In genomic region chr7:6639627-6640026, GRCh38 we compare ENCODE assay signal across 14 cellular contexts. TPM values are rescaled to one million over a fixed set of nuclear protein-coding genes. Genes with fewer than 3 reads are reported as not detected.
DNase-seq lines count a peak whose midpoint lies in the region; ATAC-seq and TF ChIP-seq lines count a peak whose summit lies in the region.
"Had no signal": no experiment of that assay in that cellular context is flagged by ENCODE, and none has a peak within 500 bp of the region (broad histone marks: within the 10 kb centered on the region; RNA-seq: fewer than 3 reads in every experiment).

No MANE protein-coding gene starts in this region.

- H2BK120ac ChIP-seq in H9 (ENCODE audit: low read depth, low read length, poor library complexity, severe bottlenecking) = no peak overlapping the region

- H4K8ac ChIP-seq in H9 (replicated peaks; ENCODE audit: insufficient read length, low read depth, low read length) = no peak overlapping the region

- H3K27me3 ChIP-seq in CD4-positive, CD25-positive, alpha-beta regulatory T cell (ENCODE audit: control insufficient read depth, insufficient read depth, low read length) = no peaks in the 10 kb centered on the region
- H3K27me3 ChIP-seq in H9 (ENCODE audit: insufficient read depth, low read length) = no peaks in the 10 kb centered on the region
- no peaks in the 10 kb centered on the region for H3K27me3 ChIP-seq in neural cell (ENCODE audit: insufficient read depth, low read depth, low read length)
- no peaks in the 10 kb centered on the region for H3K27me3 ChIP-seq in left ventricle myocardium inferior (ENCODE audit: low read depth)
- H3K27me3 ChIP-seq: adrenal gland, vagina had no signal

- peak overlapping the region; percentile 78 to 92 (median 85) for H3K4me3 Mint-ChIP-seq in CD4-positive, CD25-positive, alpha-beta regulatory T cell
- peak overlapping the region in 1 of 2 experiments; percentile 35; a peak in 2 of 5 replicates for H3K4me3 Mint-ChIP-seq in H9
- no peak overlapping the region for H3K4me3 Mint-ChIP-seq in chondrocyte (ENCODE audit: unreplicated experiment)

- no peaks in the 10 kb centered on the region for H3K79me1 ChIP-seq in H9 (ENCODE audit: insufficient read depth, low read depth, low read length, poor library complexity, severe bottlenecking)

- no peaks in the 10 kb centered on the region for H3K27me3 Mint-ChIP-seq in CD4-positive, CD25-positive, alpha-beta regulatory T cell
- H3K27me3 Mint-ChIP-seq in H9 (ENCODE audit: low read depth) (no peaks in the 10 kb centered on the region), chondrocyte (ENCODE audit: low read depth) (no peaks in the 10 kb centered on the region)

- no peak overlapping the region for H2BK12ac ChIP-seq in H9 (ENCODE audit: insufficient read length, low read depth, low read length)

- no peaks in the 10 kb centered on the region for H4K20me1 ChIP-seq in H9 (ENCODE audit: control insufficient read depth, insufficient read depth, insufficient read length)
- no peaks in the 10 kb centered on the region for H4K20me1 ChIP-seq in neural cell (ENCODE audit: insufficient read depth)

- H3K36me3 Mint-ChIP-seq in CD4-positive, CD25-positive, alpha-beta regulatory T cell = peaks cover 14% of the 10 kb centered on the region
- H3K36me3 Mint-ChIP-seq in H9 (ENCODE audit: insufficient read depth in 1 of 3, low read depth in 3 of 3) (peaks cover 4 to 35% (median 16%) of the 10 kb centered on the region in 3 experiments; a peak in 5 of 7 replicates), chondrocyte (ENCODE audit: low read depth) (peaks cover 9% of the 10 kb centered on the region)

- H3K9me3 ChIP-seq in CD4-positive, CD25-positive, alpha-beta regulatory T cell (ENCODE audit: control insufficient read depth in 2 of 2, low read length in 2 of 2) = no peaks in the 10 kb centered on the region
- H3K9me3 ChIP-seq in H9 (ENCODE audit: control insufficient read depth, low read depth, low read length) (no peaks in the 10 kb centered on the region), neural cell (ENCODE audit: low read length) (no peaks in the 10 kb centered on the region), left ventricle myocardium inferior (replicated peaks) (no peaks in the 10 kb centered on the region)
- H3K9me3 ChIP-seq: adrenal gland, vagina had no signal

- WGBS in H9 (ENCODE audit: extremely low coverage, insufficient read length, low lambda C conversion rate) = no CpG with 5 or more reads among the region's 11 CpGs

- H3K9ac ChIP-seq in H9 (ENCODE audit: extremely low read depth, insufficient read length, low read length) (no peak overlapping the region), neural cell (ENCODE audit: low read length) (no peak overlapping the region)

- no peak overlapping the region for H2BK5ac ChIP-seq in H9 (ENCODE audit: insufficient read length, low read length)

- no peak overlapping the region for H4K5ac ChIP-seq in H9 (ENCODE audit: insufficient read length, low read depth, low read length)

- H4K91ac ChIP-seq in H9 (ENCODE audit: insufficient read length, low read depth, low read length) = no peak overlapping the region

- H2AFZ ChIP-seq in H9 (ENCODE audit: low read length) = no peak overlapping the region
- H2AFZ ChIP-seq in neural cell (ENCODE audit: low read depth, low read length) = no peak overlapping the region

- H3K18ac ChIP-seq in H9 (ENCODE audit: insufficient read length, low read depth, low read length) = no peak overlapping the region

- TF ChIP-seq RAD21 in neural cell (conservative IDR thresholded peaks at IDR 0.05) = no peak

- H3K79me2 ChIP-seq in H9 (ENCODE audit: insufficient read depth, low read length) (no peaks in the 10 kb centered on the region), neural cell (replicated peaks; ENCODE audit: insufficient read depth, low read length) (peaks cover 31% of the 10 kb centered on the region)

- H3K4ac ChIP-seq in H9 (ENCODE audit: low read depth, low read length) = no peak overlapping the region

- H3K4me2 ChIP-seq in H9 (ENCODE audit: insufficient read depth, insufficient read length, low read length) (no peak overlapping the region), neural cell (ENCODE audit: low read length) (no peak overlapping the region)

- no peaks in the 10 kb centered on the region for H3F3A ChIP-seq in neural cell (ENCODE audit: insufficient read depth, low read length, poor library complexity, severe bottlenecking)

- H3K27ac ChIP-seq in CD4-positive, CD25-positive, alpha-beta regulatory T cell (ENCODE audit: insufficient read depth, low read length, poor library complexity, severe bottlenecking) = no peak overlapping the region
- H3K27ac ChIP-seq in H9 (ENCODE audit: insufficient read length, low read depth, low read length) (no peak overlapping the region), neural cell (ENCODE audit: low read length) (no peak overlapping the region), left ventricle myocardium inferior (replicated peaks) (no peak overlapping the region)
- H3K27ac ChIP-seq: adrenal gland, C4-2B, vagina had no signal

- H3T11ph ChIP-seq in H9 (ENCODE audit: low read length) = no peak overlapping the region

- H3K4me3 ChIP-seq in CD4-positive, CD25-positive, alpha-beta regulatory T cell (ENCODE audit: low read depth, low read length) = no peak overlapping the region
- H3K4me3 ChIP-seq in neural cell (ENCODE audit: low read length) (peak overlapping the region; percentile 91), left ventricle myocardium inferior (no peak overlapping the region)
- H3K4me3 ChIP-seq: adrenal gland, vagina had no signal

- peaks cover 23% of the 10 kb centered on the region for H3K4me1 ChIP-seq in CD4-positive, CD25-positive, alpha-beta regulatory T cell (ENCODE audit: control insufficient read depth, insufficient read depth, low read length, poor library complexity, severe bottlenecking)
- no peaks in the 10 kb centered on the region; the same call in 1 of the 2 replicates for H3K4me1 ChIP-seq in H9 (ENCODE audit: insufficient read depth, low read length)
- H3K4me1 ChIP-seq in left ventricle myocardium inferior = peaks cover 38% of the 10 kb centered on the region

- peaks cover 0 to 35% (median 20%) of the 10 kb centered on the region in 4 donors for H3K4me1 Mint-ChIP-seq in CD4-positive, CD25-positive, alpha-beta regulatory T cell
- H3K4me1 Mint-ChIP-seq in H9 (peaks cover 18 to 20% of the 10 kb centered on the region in 2 experiments), chondrocyte (ENCODE audit: low read depth) (peaks cover 28% of the 10 kb centered on the region)

- H3K14ac ChIP-seq in H9 (ENCODE audit: insufficient read depth, low read length) = no peak overlapping the region

- H3K9me3 Mint-ChIP-seq in CD4-positive, CD25-positive, alpha-beta regulatory T cell = no peaks in the 10 kb centered on the region
- H3K9me3 Mint-ChIP-seq in H9 (no peaks in the 10 kb centered on the region), chondrocyte (ENCODE audit: low read depth) (no peaks in the 10 kb centered on the region)

- H3K36me3 ChIP-seq in CD4-positive, CD25-positive, alpha-beta regulatory T cell (ENCODE audit: control insufficient read depth, insufficient read depth, low read length) = peaks cover 37% of the 10 kb centered on the region
- H3K36me3 ChIP-seq in neural cell (ENCODE audit: insufficient read depth, low read length) (no peaks in the 10 kb centered on the region), left ventricle myocardium inferior (peaks cover 45% of the 10 kb centered on the region)

- no peak for TF ChIP-seq EP300 in neural cell (conservative IDR thresholded peaks at IDR 0.05; ENCODE audit: poor library complexity, severe bottlenecking)

- H3K56ac ChIP-seq in H9 (ENCODE audit: insufficient read length, low read depth, low read length) = no peak overlapping the region

- H3K23ac ChIP-seq in H9 (ENCODE audit: insufficient read length, low read depth, low read length) = no peak overlapping the region

- peak overlapping the region in 2 of 3 donors; percentile 85 to 94 for H3K27ac Mint-ChIP-seq in CD4-positive, CD25-positive, alpha-beta regulatory T cell
- peak overlapping the region in 2 of 3 experiments; percentile 45 to 73; a peak in 1 of 7 replicates for H3K27ac Mint-ChIP-seq in H9
- peak overlapping the region; percentile 2 for H3K27ac Mint-ChIP-seq in chondrocyte (ENCODE audit: unreplicated experiment)

- no peak for ATAC-seq in CD4-positive, CD25-positive, alpha-beta regulatory T cell (ENCODE audit: low read depth in 2 of 2)
- no peak for ATAC-seq in Right ventricle myocardium superior (ENCODE audit: poor library complexity)

- DNase-seq in CD4-positive, CD25-positive, alpha-beta regulatory T cell = no peak
- DNase-seq in H9 (no peak), chondrocyte (ENCODE audit: low spot score) (no peak), Right ventricle myocardium superior (no peak), left ventricle myocardium inferior (no peak), germinal center (ENCODE audit: low spot score) (no peak)
- DNase-seq: adrenal gland; KG1; NCI-H1417 treated with DMSO at 0.1 percent for 48 hours; NK-92 treated with Interleukin-12 subunit alpha and Interleukin-12 subunit beta, amount 100 ng/mL, for 24 hours; posterior cingulate gyrus had no signal

- no peak overlapping the region for H2BK20ac ChIP-seq in H9 (ENCODE audit: low read depth, low read length, poor library complexity, severe bottlenecking)

- H3K9me2 ChIP-seq in neural cell (ENCODE audit: insufficient read depth, low read length) = no peaks in the 10 kb centered on the region

- no peak overlapping the region for H2BK15ac ChIP-seq in H9 (ENCODE audit: low read depth, low read length)

- no peak for TF ChIP-seq CTCF in H9 (conservative IDR thresholded peaks at IDR 0.05)
- no peak for TF ChIP-seq CTCF in chondrocyte (IDR thresholded peaks at IDR 0.05)
- TF ChIP-seq CTCF in neural cell (IDR thresholded peaks at IDR 0.05; ENCODE audit: poor library complexity, severe bottlenecking) = no peak
- no peak for TF ChIP-seq CTCF in left ventricle myocardium inferior (IDR thresholded peaks at IDR 0.05; ENCODE audit: borderline replicate concordance)

- H2AK5ac ChIP-seq in H9 (ENCODE audit: insufficient read length, low read length) = no peak overlapping the region

- H3K23me2 ChIP-seq in H9 (ENCODE audit: insufficient read length, low read depth, low read length, poor library complexity, severe bottlenecking) = peaks cover 10% of the 10 kb centered on the region

- intact Hi-C loops in Right ventricle myocardium superior (cut with DNase I) (no loop called here), left ventricle myocardium inferior (cut with micrococcal nuclease) (no loop called here)

RNA-seq across cellular contexts. Expression of gene ZNF316, which starts 2.5 kb away (rescaled TPM):
- 51.6 TPM for total RNA-seq in CD4-positive, CD25-positive, alpha-beta regulatory T cell
- 1 to 10 TPM in 2 of 4 donors, under 1 TPM in 2; 0.81 to 1.5 (median 0.98) TPM for polyA plus RNA-seq in CD4-positive, CD25-positive, alpha-beta regulatory T cell
- total RNA-seq in H9 (2021) (22.2 and 23.4 TPM in 2 replicates), chondrocyte (26.0 to 32.5 TPM (median 28.9 TPM) in 3 replicates), Right ventricle myocardium superior (16.2 TPM), left ventricle myocardium inferior (17.7 TPM)
- polyA plus RNA-seq in neural cell = 22.2 and 31.6 TPM in 2 replicates
- 32.5 and 43.3 TPM in 2 replicates for polyA minus RNA-seq in neural cell

RNA-seq across cellular contexts. Expression of gene ZNF853, which starts 24.2 kb away (rescaled TPM):
- total RNA-seq in CD4-positive, CD25-positive, alpha-beta regulatory T cell = 0.96 TPM
- polyA plus RNA-seq in CD4-positive, CD25-positive, alpha-beta regulatory T cell = 1 to 10 TPM in 1 of 4 donors, under 1 TPM in 3; 0.26 to 1.3 (median 0.71) TPM
- 9.3 and 9.6 TPM in 2 replicates for total RNA-seq in H9 (2021)
- total RNA-seq in chondrocyte = 13.4 to 16.2 TPM (median 15.1 TPM) in 3 replicates
- 8.7 and 12.9 TPM in 2 replicates for polyA plus RNA-seq in neural cell
- 23.0 and 26.8 TPM in 2 replicates for polyA minus RNA-seq in neural cell
- total RNA-seq in Right ventricle myocardium superior = 10.7 TPM
- total RNA-seq in left ventricle myocardium inferior = 15.0 TPM

RNA-seq across cellular contexts. Expression of gene INTS15, which starts 49.8 kb away (rescaled TPM):
- 50.1 TPM for total RNA-seq in CD4-positive, CD25-positive, alpha-beta regulatory T cell
- polyA plus RNA-seq in CD4-positive, CD25-positive, alpha-beta regulatory T cell = 10 to 100 TPM; 28.3 to 33.1 (median 31.5) TPM
- total RNA-seq in H9 (2021) (41.9 and 42.9 TPM in 2 replicates), chondrocyte (30.0 to 32.5 TPM (median 31.3 TPM) in 3 replicates), Right ventricle myocardium superior (15.6 TPM), left ventricle myocardium inferior (14.4 TPM)
- polyA plus RNA-seq in neural cell = 32.0 and 36.2 TPM in 2 replicates
- 34.5 and 47.0 TPM in 2 replicates for polyA minus RNA-seq in neural cell

Comparison
In these comparisons a context has a peak if more than half of its experiments do, and no peak if none do; other contexts are left out.
1. H3K27ac Mint-ChIP-seq: peak in every context shown above with its lines; median percentile 90 in CD4-positive, CD25-positive, alpha-beta regulatory T cell; 59 in H9; 2 in chondrocyte.